In genomic region chr12:4809013-4809448, GRCh38 we compare ENCODE assay signal across 8 cellular contexts.
A peak's percentile ranks its signal among the peaks of the same experiment; 100 is the strongest.
DNase-seq lines count a peak whose midpoint lies in the region; ATAC-seq, FAIRE-seq and TF ChIP-seq lines count a peak whose summit lies in the region.

No MANE protein-coding gene starts in this region.

- H3K27me3 ChIP-seq in CD4-positive, alpha-beta T cell (ENCODE audit: control insufficient read depth, insufficient read depth, low read length) = peaks cover 13% of the 10 kb centered on the region
- peaks cover 18 to 54% (median 40%) of the 10 kb centered on the region in 4 experiments for H3K27me3 ChIP-seq in H1 (replicated peaks in 1 of 4; ENCODE audit: control insufficient read depth in 3 of 4, extremely low read depth in 1 of 4, insufficient read depth in 3 of 4, low read length in 3 of 4)

- peak overlapping the region; percentile 48 to 70 (median 58) for H3K4me3 ChIP-seq in H1 (ENCODE audit: extremely low read depth in 1 of 4, insufficient read depth in 2 of 4, low read depth in 3 of 4, low read length in 4 of 4)

- H2BK12ac ChIP-seq in H1 (ENCODE audit: low read depth, low read length) = no peak overlapping the region

- no peak overlapping the region for H4K5ac ChIP-seq in H1 (ENCODE audit: insufficient read length, low read depth, low read length)

- CTCF ChIA-PET in CD4-positive, alpha-beta T cell (lab: Charles Lee) = no interaction called here
- CTCF ChIA-PET in H1 (lab: Charles Lee; ENCODE audit: partially characterized antibody) = interaction anchor here (1.7 kb wide), 1 partner anchor 49 kb away, joined by 6 read pairs; no protein-coding TSS in a partner anchor

- peaks cover 0 to 6% of the 10 kb centered on the region in 2 experiments for H4K20me1 ChIP-seq in H1 (replicated peaks in 1 of 2; ENCODE audit: control insufficient read depth in 1 of 2, insufficient read depth in 2 of 2, low read length in 2 of 2)

- H4K91ac ChIP-seq in H1 (replicated peaks; ENCODE audit: insufficient read length, low read length) = no peak overlapping the region

- H3K27ac ChIP-seq in CD4-positive, alpha-beta T cell (ENCODE audit: low read depth, low read length) = no peak overlapping the region
- H3K27ac ChIP-seq in H1 (ENCODE audit: low read depth, low read length) = no peak overlapping the region

- H3K9me3 Mint-ChIP-seq in CD4-positive, alpha-beta T cell = no peaks in the 10 kb centered on the region
- H3K9me3 Mint-ChIP-seq in nephron = no peaks in the 10 kb centered on the region

- peaks cover 40% of the 10 kb centered on the region for H3K4me1 Mint-ChIP-seq in CD4-positive, alpha-beta T cell (ENCODE audit: low read depth)
- peaks cover 13% of the 10 kb centered on the region for H3K4me1 Mint-ChIP-seq in nephron

- H3K27me3 Mint-ChIP-seq in CD4-positive, alpha-beta T cell = peaks cover 52% of the 10 kb centered on the region
- peaks cover 91% of the 10 kb centered on the region for H3K27me3 Mint-ChIP-seq in nephron (ENCODE audit: low read depth)

- DNase-seq in CD4-positive, alpha-beta T cell = no peak
- DNase-seq in NCI-H1694 (lab: John Stamatoyannopoulos, UW) (peak; percentile 43), H1 (ENCODE audit: low read depth in 1 of 2, low spot score in 2 of 2) (peak; percentile 36 to 71)

- no peak overlapping the region for H2BK20ac ChIP-seq in H1 (ENCODE audit: low read length)

- peak overlapping the region in 2 of 4 experiments; percentile 14 to 25; a peak in 4 of 7 replicates for H3K9ac ChIP-seq in H1 (replicated peaks in 1 of 4; ENCODE audit: extremely low read depth in 1 of 4, low read depth in 3 of 4, low read length in 3 of 4)

- no peaks in the 10 kb centered on the region for H3K36me3 Mint-ChIP-seq in CD4-positive, alpha-beta T cell (ENCODE audit: low read depth)
- peaks cover 14% of the 10 kb centered on the region for H3K36me3 Mint-ChIP-seq in nephron (ENCODE audit: low read depth)

- H3K4ac ChIP-seq in H1 (replicated peaks; ENCODE audit: insufficient read length, low read depth, low read length) = no peak overlapping the region

- H3K27ac Mint-ChIP-seq in CD4-positive, alpha-beta T cell = no peak overlapping the region
- no peak overlapping the region for H3K27ac Mint-ChIP-seq in nephron

- H2AK5ac ChIP-seq in H1 (ENCODE audit: low read depth, low read length) = no peak overlapping the region

- FAIRE-seq in H1 (lab: Jason Lieb, UNC) = no peak

- TF ChIP-seq POLR2A in H1 (IDR thresholded peaks at IDR 0.05; ENCODE audit: control extremely low read depth in 1 of 2, low read depth in 2 of 2, low read length in 2 of 2) = no peak; a peak in 1 of 3 replicates
- TF ChIP-seq POLR2A in GM18505 (IDR thresholded peaks at IDR 0.05; ENCODE audit: borderline replicate concordance, extremely low read depth, insufficient read depth, insufficient read length) = no peak

- no peak overlapping the region for H3K56ac ChIP-seq in H1 (replicated peaks; ENCODE audit: insufficient read length, low read depth, low read length)

- H2BK120ac ChIP-seq in H1 (replicated peaks; ENCODE audit: low read depth, low read length) = no peak overlapping the region

- peak overlapping the region; percentile 70 to 94 for H3K4me2 ChIP-seq in H1 (ENCODE audit: insufficient read depth in 1 of 2, low read depth in 2 of 2, low read length in 2 of 2)

- WGBS in H1 (ENCODE audit: extremely low coverage in 1 of 2, insufficient coverage in 1 of 2, insufficient read length in 1 of 2, insufficient replicate concordance in 2 of 2, low coverage in 1 of 2, low lambda C conversion rate in 2 of 2, missing lambda C conversion rate in 1 of 2), 2 experiments = 5% methylated on average over 15 of the region's 35 CpGs; no CpG with 5 or more reads in 1 of the 2 experiments

- no peak overlapping the region; the same call in 1 of the 2 replicates for H2AFZ ChIP-seq in H1 (ENCODE audit: low read length)

- no peak for TF ChIP-seq RAD21 in H1 (IDR thresholded peaks at IDR 0.05 in 1 of 2, conservative IDR thresholded peaks at IDR 0.05 in 1 of 2; ENCODE audit: low read depth in 2 of 2, low read length in 2 of 2)

- H2BK15ac ChIP-seq in H1 (ENCODE audit: low read length) = no peak overlapping the region

- H3K9me3 ChIP-seq in CD4-positive, alpha-beta T cell (ENCODE audit: control insufficient read depth, low read length) = no peaks in the 10 kb centered on the region
- no peaks in the 10 kb centered on the region for H3K9me3 ChIP-seq in H1 (ENCODE audit: insufficient read depth in 2 of 2, low read depth in 1 of 2, low read length in 1 of 2)

- no peak for TF ChIP-seq CTCF in CD4-positive, alpha-beta T cell (IDR thresholded peaks at IDR 0.05)
- TF ChIP-seq CTCF in H1 (IDR thresholded peaks at IDR 0.05; ENCODE audit: control extremely low read depth in 1 of 3, insufficient read depth in 1 of 3, low read depth in 1 of 3, low read length in 3 of 3) = no peak
- TF ChIP-seq CTCF in nephron (IDR thresholded peaks at IDR 0.05; ENCODE audit: unreplicated experiment in 3 of 3) = no peak

- H3K18ac ChIP-seq in H1 (ENCODE audit: extremely low read depth, low read length) = no peak overlapping the region

- H3K4me3 Mint-ChIP-seq in CD4-positive, alpha-beta T cell = peak overlapping the region; percentile 81
- peak overlapping the region; percentile 80 to 84 (median 81) for H3K4me3 Mint-ChIP-seq in nephron

- H3K23me2 ChIP-seq in H1 (ENCODE audit: low read depth, low read length) = peaks cover 7% of the 10 kb centered on the region; the same call in 1 of the 2 replicates

- peak overlapping the region; percentile 86 for H4K8ac ChIP-seq in H1 (ENCODE audit: extremely low read depth, insufficient read depth, low read length)

- no peak for TF ChIP-seq EP300 in H1 (IDR thresholded peaks at IDR 0.05; ENCODE audit: borderline replicate concordance in 1 of 2, low read depth in 2 of 2, low read length in 2 of 2)

- no peaks in the 10 kb centered on the region for H3K36me3 ChIP-seq in H1 (ENCODE audit: control insufficient read depth in 2 of 4, insufficient read depth in 4 of 4, low read length in 3 of 4)

- POLR2A ChIA-PET in CD4-positive, alpha-beta T cell (lab: Charles Lee) = no interaction called here
- POLR2A ChIA-PET in H1 (lab: Charles Lee; ENCODE audit: partially characterized antibody) = interaction anchor here (0.8 to 1.2 kb wide), 2 partner anchors 11 to 235 kb away, joined by 4 read pairs; partner anchors contain the start of gene KCNA5

- H3K23ac ChIP-seq in H1 (ENCODE audit: insufficient read length) = no peak overlapping the region

- no peaks in the 10 kb centered on the region for H3K79me2 ChIP-seq in H1 (ENCODE audit: control insufficient read depth in 1 of 2, insufficient read depth in 2 of 2, low read length in 2 of 2)

- ATAC-seq in CD4-positive, alpha-beta T cell (ENCODE audit: poor library complexity) = peak; percentile 22
- ATAC-seq in HG03280 (IDR thresholded peaks at IDR 0.05; ENCODE audit: unreplicated experiment) = no peak
- ATAC-seq in HG02870 (IDR thresholded peaks at IDR 0.05; ENCODE audit: unreplicated experiment) = no peak
- ATAC-seq in GM18505 (IDR thresholded peaks at IDR 0.05; ENCODE audit: unreplicated experiment) = no peak
- ATAC-seq in HG02981 (IDR thresholded peaks at IDR 0.05; ENCODE audit: unreplicated experiment) = no peak

- no peak overlapping the region for H2BK5ac ChIP-seq in H1 (ENCODE audit: low read depth, low read length)

- H3K14ac ChIP-seq in H1 (ENCODE audit: insufficient read length) = no peak overlapping the region

- intact Hi-C loops in CD4-positive, alpha-beta T cell (cut with DNase I, micrococcal nuclease) = no loop called here

- H3K79me1 ChIP-seq in H1 (ENCODE audit: low read depth, low read length) = no peaks in the 10 kb centered on the region

- H3K4me1 ChIP-seq in H1 (replicated peaks in 1 of 4; ENCODE audit: control insufficient read depth in 3 of 4, insufficient read depth in 4 of 4, low read length in 3 of 4) = peaks cover 0 to 4% (median 1%) of the 10 kb centered on the region in 4 experiments; a peak in 3 of 7 replicates

TF ChIP-seq in H1, 55 proteins besides CTCF, POLR2A, EP300 and RAD21:
- TF ChIP-seq TAF1 (IDR thresholded peaks at IDR 0.05; ENCODE audit: low read depth, low read length) (0 out of 2 replicates have a peak, but pooled peaks have one; percentile 28), RFX5 (IDR thresholded peaks at IDR 0.05; ENCODE audit: borderline replicate concordance, low read depth, low read length) (no peak), GTF2F1 (IDR thresholded peaks at IDR 0.05; ENCODE audit: borderline replicate concordance, low read depth, low read length) (no peak), CREB1 (IDR thresholded peaks at IDR 0.05) (peak; percentile 74), NANOG (IDR thresholded peaks at IDR 0.05; ENCODE audit: insufficient read depth, low read depth, low read length, poor library complexity, severe bottlenecking) (no peak), EZH2 (IDR thresholded peaks at IDR 0.05; ENCODE audit: low read depth, low read length, severe bottlenecking) (no peak), POLR2AphosphoS5 (IDR thresholded peaks at IDR 0.05; ENCODE audit: low read depth, low read length) (0 out of 2 replicates have a peak, but pooled peaks have one; percentile 46), EGR1 (IDR thresholded peaks at IDR 0.05; ENCODE audit: borderline replicate concordance, low read depth, low read length) (0 out of 2 replicates have a peak, but pooled peaks have one; percentile 41)
- TF ChIP-seq, protein P1, sequence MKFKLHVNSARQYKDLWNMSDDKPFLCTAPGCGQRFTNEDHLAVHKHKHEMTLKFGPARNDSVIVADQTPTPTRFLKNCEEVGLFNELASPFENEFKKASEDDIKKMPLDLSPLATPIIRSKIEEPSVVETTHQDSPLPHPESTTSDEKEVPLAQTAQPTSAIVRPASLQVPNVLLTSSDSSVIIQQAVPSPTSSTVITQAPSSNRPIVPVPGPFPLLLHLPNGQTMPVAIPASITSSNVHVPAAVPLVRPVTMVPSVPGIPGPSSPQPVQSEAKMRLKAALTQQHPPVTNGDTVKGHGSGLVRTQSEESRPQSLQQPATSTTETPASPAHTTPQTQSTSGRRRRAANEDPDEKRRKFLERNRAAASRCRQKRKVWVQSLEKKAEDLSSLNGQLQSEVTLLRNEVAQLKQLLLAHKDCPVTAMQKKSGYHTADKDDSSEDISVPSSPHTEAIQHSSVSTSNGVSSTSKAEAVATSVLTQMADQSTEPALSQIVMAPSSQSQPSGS (IDR thresholded peaks at IDR 0.05; ENCODE audit: low read length) = no peak
- TF ChIP-seq, protein P2, sequence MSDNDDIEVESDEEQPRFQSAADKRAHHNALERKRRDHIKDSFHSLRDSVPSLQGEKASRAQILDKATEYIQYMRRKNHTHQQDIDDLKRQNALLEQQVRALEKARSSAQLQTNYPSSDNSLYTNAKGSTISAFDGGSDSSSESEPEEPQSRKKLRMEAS (IDR thresholded peaks at IDR 0.05) = peak; percentile 95
- TF ChIP-seq, protein P3, sequence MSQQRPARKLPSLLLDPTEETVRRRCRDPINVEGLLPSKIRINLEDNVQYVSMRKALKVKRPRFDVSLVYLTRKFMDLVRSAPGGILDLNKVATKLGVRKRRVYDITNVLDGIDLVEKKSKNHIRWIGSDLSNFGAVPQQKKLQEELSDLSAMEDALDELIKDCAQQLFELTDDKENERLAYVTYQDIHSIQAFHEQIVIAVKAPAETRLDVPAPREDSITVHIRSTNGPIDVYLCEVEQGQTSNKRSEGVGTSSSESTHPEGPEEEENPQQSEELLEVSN (IDR thresholded peaks at IDR 0.05) = peak; percentile 99

Comparison
In these comparisons a context has a peak if more than half of its experiments do, and no peak if none do; other contexts are left out.
1. DNase-seq: peak in NCI-H1694 (single experiment) and H1 (2 of 2); none in CD4-positive, alpha-beta T cell (0 of 10).